In the genomic region with DNA sequence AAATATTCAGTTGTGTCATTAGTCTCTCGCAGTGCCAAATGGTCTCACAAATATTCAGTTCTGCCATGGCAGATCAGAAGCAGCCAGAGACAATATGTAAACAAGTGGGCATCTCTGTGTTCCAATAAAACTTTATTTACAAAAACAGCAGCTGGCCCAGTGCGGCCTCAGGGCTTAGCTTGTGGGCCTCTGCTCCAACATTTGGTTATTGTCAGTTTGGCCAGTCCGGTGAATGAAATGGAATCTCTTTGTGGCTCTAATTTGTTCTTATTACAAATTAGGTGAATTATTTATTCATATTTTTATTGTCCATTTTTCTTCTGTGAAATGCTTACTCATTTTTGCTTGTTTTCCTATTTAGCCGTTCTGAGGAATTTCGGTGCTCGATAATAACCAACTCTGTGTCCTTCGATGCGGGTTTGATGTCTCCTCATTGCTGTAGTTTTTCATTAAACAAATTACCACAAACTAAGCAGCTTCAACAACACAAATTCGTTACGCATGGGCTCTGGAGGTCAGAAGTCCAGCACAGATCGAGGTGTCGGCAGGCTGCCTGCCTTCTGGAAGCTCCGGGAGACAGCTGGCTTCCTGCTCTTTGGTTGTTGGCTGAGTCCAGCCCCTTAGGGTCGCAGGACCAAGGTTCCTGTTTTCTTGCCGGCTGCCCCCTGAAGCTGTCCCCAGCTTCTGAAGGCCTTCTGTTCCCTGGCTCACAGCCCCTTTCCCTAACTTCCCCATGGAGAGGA, we compare ENCODE assay signal across 1 cellular context.
TF ChIP-seq lines count a peak whose summit lies in the region.

No MANE protein-coding gene starts in this region.

TF ChIP-seq in HepG2, 621 proteins besides CTCF, POLR2A, EP300 and RAD21 (continued from another document and continues in another):
- TF ChIP-seq, protein P1, sequence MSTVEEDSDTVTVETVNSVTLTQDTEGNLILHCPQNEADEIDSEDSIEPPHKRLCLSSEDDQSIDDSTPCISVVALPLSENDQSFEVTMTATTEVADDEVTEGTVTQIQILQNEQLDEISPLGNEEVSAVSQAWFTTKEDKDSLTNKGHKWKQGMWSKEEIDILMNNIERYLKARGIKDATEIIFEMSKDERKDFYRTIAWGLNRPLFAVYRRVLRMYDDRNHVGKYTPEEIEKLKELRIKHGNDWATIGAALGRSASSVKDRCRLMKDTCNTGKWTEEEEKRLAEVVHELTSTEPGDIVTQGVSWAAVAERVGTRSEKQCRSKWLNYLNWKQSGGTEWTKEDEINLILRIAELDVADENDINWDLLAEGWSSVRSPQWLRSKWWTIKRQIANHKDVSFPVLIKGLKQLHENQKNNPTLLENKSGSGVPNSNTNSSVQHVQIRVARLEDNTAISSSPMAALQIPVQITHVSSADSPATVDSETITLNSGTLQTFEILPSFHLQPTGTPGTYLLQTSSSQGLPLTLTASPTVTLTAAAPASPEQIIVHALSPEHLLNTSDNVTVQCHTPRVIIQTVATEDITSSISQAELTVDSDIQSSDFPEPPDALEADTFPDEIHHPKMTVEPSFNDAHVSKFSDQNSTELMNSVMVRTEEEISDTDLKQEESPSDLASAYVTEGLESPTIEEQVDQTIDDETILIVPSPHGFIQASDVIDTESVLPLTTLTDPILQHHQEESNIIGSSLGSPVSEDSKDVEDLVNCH (CRISPR knock-in tag; IDR thresholded peaks at IDR 0.05) = no peak
- TF ChIP-seq ETV6 (CRISPR knock-in tag; conservative IDR thresholded peaks at IDR 0.05) (no peak), FOSL2 (CRISPR knock-in tag; IDR thresholded peaks at IDR 0.05) (no peak), ZBTB42 (CRISPR knock-in tag; IDR thresholded peaks at IDR 0.05) (no peak), KDM5B (CRISPR knock-in tag; IDR thresholded peaks at IDR 0.05; ENCODE audit: borderline replicate concordance) (peak; percentile 33; the same call in 1 of the 2 replicates), FOXK1 (CRISPR knock-in tag; IDR thresholded peaks at IDR 0.05; ENCODE audit: borderline replicate concordance, low read depth) (0 out of 2 replicates have a peak, but pooled peaks have one; percentile 17), NR2F6 (IDR thresholded peaks at IDR 0.05) (no peak), NR2F6 (CRISPR knock-in tag; IDR thresholded peaks at IDR 0.05) (no peak), ZNF337 (CRISPR knock-in tag; IDR thresholded peaks at IDR 0.05; ENCODE audit: borderline replicate concordance, low read depth) (no peak), RARA (CRISPR knock-in tag; IDR thresholded peaks at IDR 0.05) (peak; percentile 34; the same call in 1 of the 2 replicates), SALL1 (CRISPR knock-in tag; IDR thresholded peaks at IDR 0.05) (peak; percentile 39), WIZ (CRISPR knock-in tag; IDR thresholded peaks at IDR 0.05) (no peak), ZNF260 (CRISPR knock-in tag; IDR thresholded peaks at IDR 0.05; ENCODE audit: borderline replicate concordance, low read depth) (no peak), HIVEP1 (CRISPR knock-in tag; IDR thresholded peaks at IDR 0.05) (0 out of 2 replicates have a peak, but pooled peaks have one; percentile 36), REXO4 (CRISPR knock-in tag; IDR thresholded peaks at IDR 0.05; ENCODE audit: borderline replicate concordance) (no peak), RXRB (CRISPR knock-in tag; IDR thresholded peaks at IDR 0.05; ENCODE audit: borderline replicate concordance) (no peak), ATF7 (IDR thresholded peaks at IDR 0.05) (no peak), ATF7 (CRISPR knock-in tag; IDR thresholded peaks at IDR 0.05) (no peak), ZNF557 (CRISPR knock-in tag; IDR thresholded peaks at IDR 0.05) (no peak), PRPF4 (IDR thresholded peaks at IDR 0.05; ENCODE audit: low read depth, low read length, poor library complexity, severe bottlenecking) (peak; percentile 58), ZNF282 (IDR thresholded peaks at IDR 0.05; ENCODE audit: partially characterized antibody) (no peak), HNF4A (CRISPR knock-in tag; IDR thresholded peaks at IDR 0.05) (peak; percentile 27; the same call in 1 of the 2 replicates), ZNF331 (CRISPR knock-in tag; IDR thresholded peaks at IDR 0.05) (no peak), TOE1 (CRISPR knock-in tag; IDR thresholded peaks at IDR 0.05) (no peak), PTBP1 (IDR thresholded peaks at IDR 0.05; ENCODE audit: low read depth, low read length, poor library complexity, severe bottlenecking) (no peak), ZNF230 (CRISPR knock-in tag; IDR thresholded peaks at IDR 0.05) (no peak), ZEB1 (IDR thresholded peaks at IDR 0.05; ENCODE audit: insufficient replicate concordance, low read depth) (no peak), ZNF724P (CRISPR knock-in tag; IDR thresholded peaks at IDR 0.05; ENCODE audit: borderline replicate concordance) (no peak), HDAC2 (CRISPR knock-in tag; IDR thresholded peaks at IDR 0.05) (no peak), ZNF232 (CRISPR knock-in tag; IDR thresholded peaks at IDR 0.05; ENCODE audit: borderline replicate concordance) (no peak), ZIK1 (CRISPR knock-in tag; IDR thresholded peaks at IDR 0.05; ENCODE audit: borderline replicate concordance, low read depth) (no peak), KDM1A (CRISPR knock-in tag; IDR thresholded peaks at IDR 0.05) (no peak), MYC (CRISPR knock-in tag; IDR thresholded peaks at IDR 0.05; ENCODE audit: borderline replicate concordance) (no peak), ZNF713 (CRISPR knock-in tag; IDR thresholded peaks at IDR 0.05) (no peak), IRX3 (CRISPR knock-in tag; IDR thresholded peaks at IDR 0.05; ENCODE audit: borderline replicate concordance, low read depth) (no peak), ELF3 (CRISPR knock-in tag; IDR thresholded peaks at IDR 0.05) (0 out of 2 replicates have a peak, but pooled peaks have one; percentile 14), NPAS2 (CRISPR knock-in tag; IDR thresholded peaks at IDR 0.05; ENCODE audit: borderline replicate concordance) (no peak), ZNF10 (CRISPR knock-in tag; IDR thresholded peaks at IDR 0.05; ENCODE audit: borderline replicate concordance, low read depth) (no peak), SOX13 (IDR thresholded peaks at IDR 0.05) (0 out of 2 replicates have a peak, but pooled peaks have one; percentile 25), SOX13 (CRISPR knock-in tag; conservative IDR thresholded peaks at IDR 0.05 in 1 of 2, IDR thresholded peaks at IDR 0.05 in 1 of 2) (no peak), TBX3 (IDR thresholded peaks at IDR 0.05; ENCODE audit: borderline replicate concordance) (no peak)
- TF ChIP-seq, protein P2, sequence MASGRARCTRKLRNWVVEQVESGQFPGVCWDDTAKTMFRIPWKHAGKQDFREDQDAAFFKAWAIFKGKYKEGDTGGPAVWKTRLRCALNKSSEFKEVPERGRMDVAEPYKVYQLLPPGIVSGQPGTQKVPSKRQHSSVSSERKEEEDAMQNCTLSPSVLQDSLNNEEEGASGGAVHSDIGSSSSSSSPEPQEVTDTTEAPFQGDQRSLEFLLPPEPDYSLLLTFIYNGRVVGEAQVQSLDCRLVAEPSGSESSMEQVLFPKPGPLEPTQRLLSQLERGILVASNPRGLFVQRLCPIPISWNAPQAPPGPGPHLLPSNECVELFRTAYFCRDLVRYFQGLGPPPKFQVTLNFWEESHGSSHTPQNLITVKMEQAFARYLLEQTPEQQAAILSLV (CRISPR knock-in tag; IDR thresholded peaks at IDR 0.05; ENCODE audit: borderline replicate concordance) = no peak
- TF ChIP-seq, protein P3, sequence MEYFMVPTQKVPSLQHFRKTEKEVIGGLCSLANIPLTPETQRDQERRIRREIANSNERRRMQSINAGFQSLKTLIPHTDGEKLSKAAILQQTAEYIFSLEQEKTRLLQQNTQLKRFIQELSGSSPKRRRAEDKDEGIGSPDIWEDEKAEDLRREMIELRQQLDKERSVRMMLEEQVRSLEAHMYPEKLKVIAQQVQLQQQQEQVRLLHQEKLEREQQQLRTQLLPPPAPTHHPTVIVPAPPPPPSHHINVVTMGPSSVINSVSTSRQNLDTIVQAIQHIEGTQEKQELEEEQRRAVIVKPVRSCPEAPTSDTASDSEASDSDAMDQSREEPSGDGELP (IDR thresholded peaks at IDR 0.05; ENCODE audit: borderline replicate concordance, low read depth) = 0 out of 2 replicates have a peak, but pooled peaks have one; percentile 18
- TF ChIP-seq, protein P4, sequence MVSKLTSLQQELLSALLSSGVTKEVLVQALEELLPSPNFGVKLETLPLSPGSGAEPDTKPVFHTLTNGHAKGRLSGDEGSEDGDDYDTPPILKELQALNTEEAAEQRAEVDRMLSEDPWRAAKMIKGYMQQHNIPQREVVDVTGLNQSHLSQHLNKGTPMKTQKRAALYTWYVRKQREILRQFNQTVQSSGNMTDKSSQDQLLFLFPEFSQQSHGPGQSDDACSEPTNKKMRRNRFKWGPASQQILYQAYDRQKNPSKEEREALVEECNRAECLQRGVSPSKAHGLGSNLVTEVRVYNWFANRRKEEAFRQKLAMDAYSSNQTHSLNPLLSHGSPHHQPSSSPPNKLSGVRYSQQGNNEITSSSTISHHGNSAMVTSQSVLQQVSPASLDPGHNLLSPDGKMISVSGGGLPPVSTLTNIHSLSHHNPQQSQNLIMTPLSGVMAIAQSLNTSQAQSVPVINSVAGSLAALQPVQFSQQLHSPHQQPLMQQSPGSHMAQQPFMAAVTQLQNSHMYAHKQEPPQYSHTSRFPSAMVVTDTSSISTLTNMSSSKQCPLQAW (CRISPR knock-in tag; IDR thresholded peaks at IDR 0.05) = 0 out of 2 replicates have a peak, but pooled peaks have one; percentile 16
- TF ChIP-seq, protein P5, sequence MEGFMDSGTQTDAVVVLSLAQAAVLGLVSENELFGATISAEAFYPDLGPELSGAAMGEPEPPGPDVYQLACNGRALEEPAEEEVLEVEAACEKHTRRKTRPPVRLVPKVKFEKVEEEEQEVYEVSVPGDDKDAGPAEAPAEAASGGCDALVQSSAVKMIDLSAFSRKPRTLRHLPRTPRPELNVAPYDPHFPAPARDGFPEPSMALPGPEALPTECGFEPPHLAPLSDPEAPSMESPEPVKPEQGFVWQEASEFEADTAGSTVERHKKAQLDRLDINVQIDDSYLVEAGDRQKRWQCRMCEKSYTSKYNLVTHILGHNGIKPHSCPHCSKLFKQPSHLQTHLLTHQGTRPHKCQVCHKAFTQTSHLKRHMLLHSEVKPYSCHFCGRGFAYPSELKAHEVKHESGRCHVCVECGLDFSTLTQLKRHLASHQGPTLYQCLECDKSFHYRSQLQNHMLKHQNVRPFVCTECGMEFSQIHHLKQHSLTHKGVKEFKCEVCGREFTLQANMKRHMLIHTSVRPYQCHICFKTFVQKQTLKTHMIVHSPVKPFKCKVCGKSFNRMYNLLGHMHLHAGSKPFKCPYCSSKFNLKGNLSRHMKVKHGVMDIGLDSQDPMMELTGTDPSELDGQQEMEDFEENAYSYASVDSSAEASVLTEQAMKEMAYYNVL (CRISPR knock-in tag; IDR thresholded peaks at IDR 0.05; ENCODE audit: borderline replicate concordance) = no peak; the same call in 1 of the 2 replicates
- TF ChIP-seq, protein P6, sequence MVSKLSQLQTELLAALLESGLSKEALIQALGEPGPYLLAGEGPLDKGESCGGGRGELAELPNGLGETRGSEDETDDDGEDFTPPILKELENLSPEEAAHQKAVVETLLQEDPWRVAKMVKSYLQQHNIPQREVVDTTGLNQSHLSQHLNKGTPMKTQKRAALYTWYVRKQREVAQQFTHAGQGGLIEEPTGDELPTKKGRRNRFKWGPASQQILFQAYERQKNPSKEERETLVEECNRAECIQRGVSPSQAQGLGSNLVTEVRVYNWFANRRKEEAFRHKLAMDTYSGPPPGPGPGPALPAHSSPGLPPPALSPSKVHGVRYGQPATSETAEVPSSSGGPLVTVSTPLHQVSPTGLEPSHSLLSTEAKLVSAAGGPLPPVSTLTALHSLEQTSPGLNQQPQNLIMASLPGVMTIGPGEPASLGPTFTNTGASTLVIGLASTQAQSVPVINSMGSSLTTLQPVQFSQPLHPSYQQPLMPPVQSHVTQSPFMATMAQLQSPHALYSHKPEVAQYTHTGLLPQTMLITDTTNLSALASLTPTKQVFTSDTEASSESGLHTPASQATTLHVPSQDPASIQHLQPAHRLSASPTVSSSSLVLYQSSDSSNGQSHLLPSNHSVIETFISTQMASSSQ (IDR thresholded peaks at IDR 0.05; ENCODE audit: low read depth) = no peak
- TF ChIP-seq, protein P6 (CRISPR knock-in tag; IDR thresholded peaks at IDR 0.05; ENCODE audit: borderline replicate concordance) = no peak
- TF ChIP-seq, protein P7, sequence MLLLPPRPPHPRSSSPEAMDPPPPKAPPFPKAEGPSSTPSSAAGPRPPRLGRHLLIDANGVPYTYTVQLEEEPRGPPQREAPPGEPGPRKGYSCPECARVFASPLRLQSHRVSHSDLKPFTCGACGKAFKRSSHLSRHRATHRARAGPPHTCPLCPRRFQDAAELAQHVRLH (CRISPR knock-in tag; IDR thresholded peaks at IDR 0.05; ENCODE audit: borderline replicate concordance, low read depth) = no peak
- TF ChIP-seq, protein P8, sequence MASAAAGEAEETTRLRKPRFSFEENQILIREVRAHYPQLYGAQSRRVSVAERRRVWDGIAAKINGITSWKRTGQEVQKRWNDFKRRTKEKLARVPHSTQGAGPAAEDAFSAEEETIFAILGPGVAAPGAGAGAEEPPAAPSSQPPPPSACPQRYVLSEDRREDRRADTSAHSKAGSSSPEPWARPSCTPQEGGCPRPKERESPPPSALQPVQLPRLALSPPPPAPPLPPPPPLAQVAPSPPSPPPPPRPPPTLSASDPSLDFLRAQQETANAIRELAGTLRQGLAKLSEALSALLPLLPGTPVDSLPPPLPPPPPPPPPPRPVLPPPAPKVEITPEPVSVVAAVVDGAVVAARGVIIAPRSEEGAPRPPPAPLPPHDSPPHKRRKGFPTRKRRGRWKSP (CRISPR knock-in tag; IDR thresholded peaks at IDR 0.05) = no peak
